6 cellular contexts compared by ENCODE assay signal in genomic region chr1:156750191-156750931, GRCh38. TPM values are rescaled to one million over a fixed set of nuclear protein-coding genes. Genes with fewer than 3 reads are reported as not detected.
DNase-seq lines count a peak whose midpoint lies in the region; ATAC-seq and TF ChIP-seq lines count a peak whose summit lies in the region.

No MANE protein-coding gene starts in this region.

- no peak for TF ChIP-seq CTCF in fibroblast of lung (conservative IDR thresholded peaks at IDR 0.05 in 1 of 2, IDR thresholded peaks at IDR 0.05 in 1 of 2; ENCODE audit: low read depth in 1 of 2, low read length in 2 of 2)

- H3K36me3 ChIP-seq in HAP-1 (replicated peaks) (peaks cover 21% of the 10 kb centered on the region), SJSA1 (peaks cover 53% of the 10 kb centered on the region), fibroblast of lung (ENCODE audit: control insufficient read depth, insufficient read depth, low read length) (peaks cover 2% of the 10 kb centered on the region)

- H4K20me1 ChIP-seq in fibroblast of lung (ENCODE audit: control insufficient read depth, extremely low read depth, insufficient read depth, low read length), result no peaks in the 10 kb centered on the region

- H3K27ac ChIP-seq in SJSA1 (peak overlapping the region; percentile 100), fibroblast of lung (ENCODE audit: insufficient read depth, low read length) (peak overlapping the region; percentile 100)

- peak overlapping the region; percentile 84 for H3K4me2 ChIP-seq in fibroblast of lung (ENCODE audit: extremely low read depth, insufficient read depth, low read length)

- DNase-seq in HAP-1 (ENCODE audit: low spot score in 2 of 2) (no peak), SJSA1 (ENCODE audit: low read depth in 1 of 2, low spot score in 2 of 2) (peak in 1 of 2 experiments; percentile 28), fibroblast of lung (ENCODE audit: low read depth in 2 of 2) (peak in 1 of 2 donors; percentile 38), NCI-H446 treated with DMSO at 0.1 percent for 48 hours (lab: John Stamatoyannopoulos, UW) (no peak)
- peak; percentile 53 for DNase-seq in stimulated activated CD4-positive, alpha-beta T cell treated with anti-CD3 and anti-CD28 coated beads, Interleukin-4, amount 100 ng/mL, for 1 hour

- no peak overlapping the region for H2AFZ ChIP-seq in fibroblast of lung (ENCODE audit: low read length)

- in situ Hi-C loops in HAP-1 (cut with MboI; ENCODE audit: low sequenced_read_pairs), result no loop called here

- H3K4me1 ChIP-seq in HAP-1 (peaks cover 32% of the 10 kb centered on the region), SJSA1 (replicated peaks) (peaks cover 49% of the 10 kb centered on the region), fibroblast of lung (ENCODE audit: control insufficient read depth, extremely low read depth, insufficient read depth, low read length) (peaks cover 38% of the 10 kb centered on the region)

- H3K27me3 ChIP-seq in HAP-1 (ENCODE audit: low read depth) (no peaks in the 10 kb centered on the region), SJSA1 (replicated peaks) (no peaks in the 10 kb centered on the region), fibroblast of lung (ENCODE audit: control insufficient read depth, insufficient read depth, low read length) (no peaks in the 10 kb centered on the region)

- no peak for ATAC-seq in GM21576 (IDR thresholded peaks at IDR 0.05; ENCODE audit: unreplicated experiment)

- H3K9me3 ChIP-seq in HAP-1, result no peaks in the 10 kb centered on the region; the same call in 1 of the 2 replicates
- no peaks in the 10 kb centered on the region for H3K9me3 ChIP-seq in SJSA1 (replicated peaks)
- H3K9me3 ChIP-seq in fibroblast of lung (ENCODE audit: control insufficient read depth, insufficient read depth, low read depth, low read length), result no peaks in the 10 kb centered on the region

- H3K9ac ChIP-seq in fibroblast of lung (ENCODE audit: insufficient read depth, low read length), result peak overlapping the region; percentile 89

- H3K79me2 ChIP-seq in fibroblast of lung (ENCODE audit: control insufficient read depth, insufficient read depth, low read length), result peaks cover 65% of the 10 kb centered on the region

- H3K4me3 ChIP-seq in HAP-1, result peak overlapping the region; percentile 77
- peak overlapping the region; percentile 82 for H3K4me3 ChIP-seq in SJSA1
- peak overlapping the region; percentile 83 to 95 (median 90) for H3K4me3 ChIP-seq in fibroblast of lung (replicated peaks in 1 of 4; ENCODE audit: control extremely low read depth in 1 of 4, insufficient read depth in 1 of 4, low read depth in 3 of 4, low read length in 4 of 4)

RNA-seq across cellular contexts. Expression of gene HDGF, which starts 1.1 kb away (rescaled TPM):
- 324 and 387 TPM in 2 replicates for total RNA-seq in SJSA1 (2014; rRNA removed; shearing (Covaris generic))
- 108 and 138 TPM in 2 replicates for total RNA-seq in fibroblast of lung
- polyA plus RNA-seq in fibroblast of lung, result 99.1 and 126 TPM in 2 replicates
- 169 and 241 TPM in 2 replicates for polyA plus RNA-seq in fibroblast of lung (2012)
- polyA minus RNA-seq in fibroblast of lung (ENCODE audit: low replicate concordance), result 156 and 196 TPM in 2 replicates

RNA-seq across cellular contexts. Expression of gene MRPL24, which starts 9.5 kb away (rescaled TPM):
- total RNA-seq in SJSA1 (2014; rRNA removed; shearing (Covaris generic)), result 70.0 and 126 TPM in 2 replicates
- total RNA-seq in fibroblast of lung, result 39.8 and 58.8 TPM in 2 replicates
- polyA plus RNA-seq in fibroblast of lung, result 67.2 and 108 TPM in 2 replicates
- polyA plus RNA-seq in fibroblast of lung (2012), result 84.6 and 128 TPM in 2 replicates
- 49.8 and 84.4 TPM in 2 replicates for polyA minus RNA-seq in fibroblast of lung (ENCODE audit: low replicate concordance)

RNA-seq across cellular contexts. Expression of gene PRCC, which starts 17.0 kb away (rescaled TPM):
- 36.9 and 37.3 TPM in 2 replicates for total RNA-seq in SJSA1 (2014; rRNA removed; shearing (Covaris generic))
- total RNA-seq in fibroblast of lung, result 10.5 and 13.2 TPM in 2 replicates
- polyA plus RNA-seq in fibroblast of lung, result 52.0 and 75.8 TPM in 2 replicates
- polyA plus RNA-seq in fibroblast of lung (2012), result 41.9 and 48.7 TPM in 2 replicates
- 98.8 and 140 TPM in 2 replicates for polyA minus RNA-seq in fibroblast of lung (ENCODE audit: low replicate concordance)

RNA-seq across cellular contexts. Expression of gene ISG20L2, which starts 21.8 kb away (rescaled TPM):
- total RNA-seq in SJSA1 (2014; rRNA removed; shearing (Covaris generic)), result 13.8 and 21.5 TPM in 2 replicates
- 5.4 and 5.8 TPM in 2 replicates for total RNA-seq in fibroblast of lung
- polyA plus RNA-seq in fibroblast of lung, result 23.6 and 29.9 TPM in 2 replicates
- polyA plus RNA-seq in fibroblast of lung (2012), result 17.3 and 18.9 TPM in 2 replicates
- polyA minus RNA-seq in fibroblast of lung (ENCODE audit: low replicate concordance), result 64.3 and 80.6 TPM in 2 replicates

RNA-seq across cellular contexts. Expression of gene METTL25B, which starts 22.1 kb away (rescaled TPM):
- 6.4 and 6.5 TPM in 2 replicates for total RNA-seq in SJSA1 (2014; rRNA removed; shearing (Covaris generic))
- total RNA-seq in fibroblast of lung, result 12.6 and 17.3 TPM in 2 replicates
- polyA plus RNA-seq in fibroblast of lung, result 5.5 and 6.4 TPM in 2 replicates
- 8.4 and 10.4 TPM in 2 replicates for polyA plus RNA-seq in fibroblast of lung (2012)
- 13.9 and 23.2 TPM in 2 replicates for polyA minus RNA-seq in fibroblast of lung (ENCODE audit: low replicate concordance)
